In the genomic region with DNA sequence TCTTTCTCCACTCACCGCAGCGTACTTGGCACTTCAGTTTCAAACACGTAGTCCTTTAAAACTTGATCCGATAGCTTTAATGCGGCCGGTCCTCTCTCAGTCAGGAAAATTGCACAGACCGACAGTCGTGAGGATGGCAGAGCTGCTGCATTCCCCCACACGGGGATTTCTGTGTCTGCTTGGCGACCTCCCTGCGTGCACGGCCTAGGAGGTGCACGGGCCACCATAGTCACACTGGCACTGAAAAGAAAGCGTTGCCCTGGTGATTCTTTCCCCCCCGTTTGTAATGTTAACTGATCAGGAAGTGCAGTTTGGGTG, we compare ENCODE assay signal across 19 cellular contexts. TPM values are rescaled to one million over a fixed set of nuclear protein-coding genes. Genes with fewer than 3 reads are reported as not detected.
"Had no signal": no experiment of that assay in that cellular context is flagged by ENCODE, and none has a peak within 500 bp of the region (broad histone marks: within the 10 kb centered on the region; RNA-seq: fewer than 3 reads in every experiment).

No MANE protein-coding gene starts in this region.

- H3K9me3 ChIP-seq: gastrocnemius medialis, mucosa of descending colon, neutrophil, thoracic aorta had no signal

- H3K4me3 Mint-ChIP-seq: activated B cell treated with CpG ODN at 0.5 μM for 24 hours; activated T-cell treated with anti-CD3 and anti-CD28 coated beads, Interleukin-2, amount 50 U/mL, for 4 hours; endodermal cell had no signal

- H3K27me3 ChIP-seq: dorsolateral prefrontal cortex, gastrocnemius medialis, heart right ventricle, neutrophil had no signal

- H3K27me3 Mint-ChIP-seq: activated B cell treated with CpG ODN at 0.5 μM for 24 hours; naive thymus-derived CD4-positive, alpha-beta T cell had no signal

- H3K4me1 ChIP-seq: gastrocnemius medialis had no signal

- H3K27ac ChIP-seq: gastrocnemius medialis, heart right ventricle, neutrophil, thoracic aorta had no signal

- H3K9me3 Mint-ChIP-seq: activated B cell treated with CpG ODN at 0.5 μM for 24 hours; activated T-cell treated with anti-CD3 and anti-CD28 coated beads, Interleukin-2, amount 50 U/mL, for 4 hours; endodermal cell had no signal

- ATAC-seq: activated T-cell treated with anti-CD3 and anti-CD28 coated beads, Interleukin-2, amount 50 U/mL, for 4 hours; gastrocnemius medialis; left colon; mucosa of descending colon; naive thymus-derived CD4-positive, alpha-beta T cell had no signal

- DNase-seq: activated B cell treated with CpG ODN at 0.5 μM for 24 hours; activated T-cell treated with anti-CD3 and anti-CD28 coated beads, Interleukin-2, amount 50 U/mL, for 4 hours; endodermal cell; erythroblast; gastrocnemius medialis; heart right ventricle; left colon; mammary epithelial cell; naive thymus-derived CD4-positive, alpha-beta T cell; stimulated activated CD4-positive, alpha-beta T cell treated with anti-CD3 and anti-CD28 coated beads, Interleukin-12 subunit alpha, Interleukin-12 subunit beta, amount 100 ng/mL, for 4 hours; T-helper 2 cell had no signal

- H3K4me1 Mint-ChIP-seq: endodermal cell had no signal

- H3K4me3 ChIP-seq: dorsolateral prefrontal cortex, gastrocnemius medialis, heart right ventricle, mucosa of descending colon, thoracic aorta had no signal

- FAIRE-seq: astrocyte, bronchial epithelial cell, TTC549 had no signal

- H3K27ac Mint-ChIP-seq: activated B cell treated with CpG ODN at 0.5 μM for 24 hours; endodermal cell; naive thymus-derived CD4-positive, alpha-beta T cell had no signal

RNA-seq across cellular contexts. Expression of gene ASMT, which starts 13.1 kb away (rescaled TPM):
- total RNA-seq: astrocyte, endodermal cell, gastrocnemius medialis, heart right ventricle, left colon, mammary epithelial cell, renal cortical epithelial cell, thoracic aorta had no signal
- polyA plus RNA-seq: mammary epithelial cell; naive thymus-derived CD4-positive, alpha-beta T cell had no signal
